In genomic region chr6:169283924-169284323, GRCh38 we compare ENCODE assay signal across 1 cellular context.
TF ChIP-seq lines count a peak whose summit lies in the region.

No MANE protein-coding gene starts in this region.

TF ChIP-seq in HepG2, 621 proteins besides CTCF, POLR2A, EP300 and RAD21 (continued from another document):
- TF ChIP-seq ZGPAT (CRISPR knock-in tag; IDR thresholded peaks at IDR 0.05) (no peak), ERF (CRISPR knock-in tag; IDR thresholded peaks at IDR 0.05) (no peak), ZNF331 (CRISPR knock-in tag; IDR thresholded peaks at IDR 0.05) (no peak), SNAPC2 (CRISPR knock-in tag; IDR thresholded peaks at IDR 0.05) (no peak), ZNF513 (CRISPR knock-in tag; conservative IDR thresholded peaks at IDR 0.05) (no peak), RAD51 (IDR thresholded peaks at IDR 0.05; ENCODE audit: borderline replicate concordance) (peak; percentile 15; the same call in 1 of the 2 replicates), ZBTB39 (CRISPR knock-in tag; IDR thresholded peaks at IDR 0.05) (no peak), ZNF883 (CRISPR knock-in tag; IDR thresholded peaks at IDR 0.05; ENCODE audit: not compliant biosample characterization) (no peak), BORCS8-MEF2B (CRISPR knock-in tag; IDR thresholded peaks at IDR 0.05) (no peak), SRSF9 (IDR thresholded peaks at IDR 0.05; ENCODE audit: borderline replicate concordance, insufficient read depth, low read depth, low read length, poor library complexity, severe bottlenecking) (no peak), REPIN1 (CRISPR knock-in tag; IDR thresholded peaks at IDR 0.05; ENCODE audit: borderline replicate concordance, low read depth) (no peak), PHB2 (IDR thresholded peaks at IDR 0.05; ENCODE audit: partially characterized antibody) (peak; percentile 86), SP1 (IDR thresholded peaks at IDR 0.05) (no peak), SP1 (CRISPR knock-in tag; IDR thresholded peaks at IDR 0.05) (no peak), ZNF263 (CRISPR knock-in tag; IDR thresholded peaks at IDR 0.05) (no peak)
- TF ChIP-seq, protein P1, sequence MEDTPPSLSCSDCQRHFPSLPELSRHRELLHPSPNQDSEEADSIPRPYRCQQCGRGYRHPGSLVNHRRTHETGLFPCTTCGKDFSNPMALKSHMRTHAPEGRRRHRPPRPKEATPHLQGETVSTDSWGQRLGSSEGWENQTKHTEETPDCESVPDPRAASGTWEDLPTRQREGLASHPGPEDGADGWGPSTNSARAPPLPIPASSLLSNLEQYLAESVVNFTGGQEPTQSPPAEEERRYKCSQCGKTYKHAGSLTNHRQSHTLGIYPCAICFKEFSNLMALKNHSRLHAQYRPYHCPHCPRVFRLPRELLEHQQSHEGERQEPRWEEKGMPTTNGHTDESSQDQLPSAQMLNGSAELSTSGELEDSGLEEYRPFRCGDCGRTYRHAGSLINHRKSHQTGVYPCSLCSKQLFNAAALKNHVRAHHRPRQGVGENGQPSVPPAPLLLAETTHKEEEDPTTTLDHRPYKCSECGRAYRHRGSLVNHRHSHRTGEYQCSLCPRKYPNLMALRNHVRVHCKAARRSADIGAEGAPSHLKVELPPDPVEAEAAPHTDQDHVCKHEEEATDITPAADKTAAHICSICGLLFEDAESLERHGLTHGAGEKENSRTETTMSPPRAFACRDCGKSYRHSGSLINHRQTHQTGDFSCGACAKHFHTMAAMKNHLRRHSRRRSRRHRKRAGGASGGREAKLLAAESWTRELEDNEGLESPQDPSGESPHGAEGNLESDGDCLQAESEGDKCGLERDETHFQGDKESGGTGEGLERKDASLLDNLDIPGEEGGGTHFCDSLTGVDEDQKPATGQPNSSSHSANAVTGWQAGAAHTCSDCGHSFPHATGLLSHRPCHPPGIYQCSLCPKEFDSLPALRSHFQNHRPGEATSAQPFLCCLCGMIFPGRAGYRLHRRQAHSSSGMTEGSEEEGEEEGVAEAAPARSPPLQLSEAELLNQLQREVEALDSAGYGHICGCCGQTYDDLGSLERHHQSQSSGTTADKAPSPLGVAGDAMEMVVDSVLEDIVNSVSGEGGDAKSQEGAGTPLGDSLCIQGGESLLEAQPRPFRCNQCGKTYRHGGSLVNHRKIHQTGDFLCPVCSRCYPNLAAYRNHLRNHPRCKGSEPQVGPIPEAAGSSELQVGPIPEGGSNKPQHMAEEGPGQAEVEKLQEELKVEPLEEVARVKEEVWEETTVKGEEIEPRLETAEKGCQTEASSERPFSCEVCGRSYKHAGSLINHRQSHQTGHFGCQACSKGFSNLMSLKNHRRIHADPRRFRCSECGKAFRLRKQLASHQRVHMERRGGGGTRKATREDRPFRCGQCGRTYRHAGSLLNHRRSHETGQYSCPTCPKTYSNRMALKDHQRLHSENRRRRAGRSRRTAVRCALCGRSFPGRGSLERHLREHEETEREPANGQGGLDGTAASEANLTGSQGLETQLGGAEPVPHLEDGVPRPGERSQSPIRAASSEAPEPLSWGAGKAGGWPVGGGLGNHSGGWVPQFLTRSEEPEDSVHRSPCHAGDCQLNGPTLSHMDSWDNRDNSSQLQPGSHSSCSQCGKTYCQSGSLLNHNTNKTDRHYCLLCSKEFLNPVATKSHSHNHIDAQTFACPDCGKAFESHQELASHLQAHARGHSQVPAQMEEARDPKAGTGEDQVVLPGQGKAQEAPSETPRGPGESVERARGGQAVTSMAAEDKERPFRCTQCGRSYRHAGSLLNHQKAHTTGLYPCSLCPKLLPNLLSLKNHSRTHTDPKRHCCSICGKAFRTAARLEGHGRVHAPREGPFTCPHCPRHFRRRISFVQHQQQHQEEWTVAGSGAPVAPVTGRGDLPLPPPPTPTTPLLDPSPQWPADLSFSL (CRISPR knock-in tag; IDR thresholded peaks at IDR 0.05): peak; percentile 88
- TF ChIP-seq, protein P2, sequence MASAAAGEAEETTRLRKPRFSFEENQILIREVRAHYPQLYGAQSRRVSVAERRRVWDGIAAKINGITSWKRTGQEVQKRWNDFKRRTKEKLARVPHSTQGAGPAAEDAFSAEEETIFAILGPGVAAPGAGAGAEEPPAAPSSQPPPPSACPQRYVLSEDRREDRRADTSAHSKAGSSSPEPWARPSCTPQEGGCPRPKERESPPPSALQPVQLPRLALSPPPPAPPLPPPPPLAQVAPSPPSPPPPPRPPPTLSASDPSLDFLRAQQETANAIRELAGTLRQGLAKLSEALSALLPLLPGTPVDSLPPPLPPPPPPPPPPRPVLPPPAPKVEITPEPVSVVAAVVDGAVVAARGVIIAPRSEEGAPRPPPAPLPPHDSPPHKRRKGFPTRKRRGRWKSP (CRISPR knock-in tag; IDR thresholded peaks at IDR 0.05): no peak
